ENCODE assay signal across 20 cellular contexts in genomic region chr18:79217979-79218604, GRCh38.
DNase-seq lines count a peak whose midpoint lies in the region; ATAC-seq and TF ChIP-seq lines count a peak whose summit lies in the region.
"Had no signal": no experiment of that assay in that cellular context is flagged by ENCODE, and none has a peak within 500 bp of the region (broad histone marks: within the 10 kb centered on the region; RNA-seq: fewer than 3 reads in every experiment).

No MANE protein-coding gene starts in this region.

- H3K9ac ChIP-seq in rectal smooth muscle tissue (ENCODE audit: low read length), result no peak overlapping the region

- H4K20me1 ChIP-seq in GM23338 (replicated peaks; ENCODE audit: insufficient read depth), result no peaks in the 10 kb centered on the region

- DNase-seq in GM23338 (ENCODE audit: low spot score), result no peak
- DNase-seq in inferior parietal cortex (ENCODE audit: extremely low spot score), result peak; percentile 52
- DNase-seq in NCI-H1105 treated with DMSO at 0.1 percent for 48 hours (lab: John Stamatoyannopoulos, UW), result no peak
- DNase-seq in SKM-1 treated with dmso at 0.1 percent for 144 hours (lab: John Stamatoyannopoulos, UW; ENCODE audit: unreplicated experiment), result no peak
- DNase-seq in left lung, result no peak
- DNase-seq: ACHN; amniotic stem cell; CD4-positive, CD25-positive, alpha-beta regulatory T cell; colonic mucosa; DMS53; NCI-H187 treated with DMSO at 0.1 percent for 48 hours; NCI-H446; NK-92 treated with Interleukin-12 subunit alpha and Interleukin-12 subunit beta, amount 100 ng/mL, for 24 hours had no signal

- no peak for TF ChIP-seq CTCF in GM23338 (conservative IDR thresholded peaks at IDR 0.05; ENCODE audit: low read depth in 2 of 2)
- no peak for TF ChIP-seq CTCF in left lung (IDR thresholded peaks at IDR 0.05)

- H3K9me3 Mint-ChIP-seq in GM23338, result no peaks in the 10 kb centered on the region
- H3K9me3 Mint-ChIP-seq: CD4-positive, CD25-positive, alpha-beta regulatory T cell; stimulated activated naive CD8-positive, alpha-beta T cell treated with anti-CD3 and anti-CD28 coated beads, Interleukin-15, Interleukin-2, amounts not matched to agents 100 ng/mL and 50 ng/mL, for 24 hours had no signal

- no peaks in the 10 kb centered on the region for H3K36me3 ChIP-seq in GM23338 (ENCODE audit: insufficient read depth)
- H3K36me3 ChIP-seq in rectal smooth muscle tissue (ENCODE audit: control insufficient read depth, insufficient read depth, low read length), result peaks cover 5% of the 10 kb centered on the region
- H3K36me3 ChIP-seq in left lung, result peaks cover 0 to 14% of the 10 kb centered on the region in 2 donors
- H3K36me3 ChIP-seq: colonic mucosa, prostate gland had no signal

- peaks cover 2% of the 10 kb centered on the region for H3K27me3 Mint-ChIP-seq in GM23338 (ENCODE audit: insufficient read depth, low read depth, poor library complexity)
- H3K27me3 Mint-ChIP-seq: CD4-positive, CD25-positive, alpha-beta regulatory T cell; stimulated activated naive CD8-positive, alpha-beta T cell treated with anti-CD3 and anti-CD28 coated beads, Interleukin-15, Interleukin-2, amounts not matched to agents 100 ng/mL and 50 ng/mL, for 24 hours had no signal

- no peaks in the 10 kb centered on the region for H3K9me2 ChIP-seq in GM23338 (ENCODE audit: insufficient read depth)

- H2AFZ ChIP-seq in GM23338, result no peak overlapping the region

- H3K4me3 ChIP-seq in GM23338 (no peak overlapping the region), rectal smooth muscle tissue (ENCODE audit: low read length) (no peak overlapping the region), left lung (no peak overlapping the region)
- H3K4me3 ChIP-seq: colonic mucosa, gastroesophageal sphincter, prostate gland had no signal

- no peaks in the 10 kb centered on the region for H3K9me3 ChIP-seq in left lung
- H3K9me3 ChIP-seq: colonic mucosa, gastroesophageal sphincter, prostate gland had no signal

- H3K79me2 ChIP-seq in GM23338 (replicated peaks; ENCODE audit: insufficient read depth), result no peaks in the 10 kb centered on the region

- no peaks in the 10 kb centered on the region for H3K27me3 ChIP-seq in GM23338 (ENCODE audit: insufficient read depth)
- no peaks in the 10 kb centered on the region for H3K27me3 ChIP-seq in rectal smooth muscle tissue (ENCODE audit: control insufficient read depth, insufficient read depth, low read length)
- H3K27me3 ChIP-seq in left lung, result no peaks in the 10 kb centered on the region
- H3K27me3 ChIP-seq: colonic mucosa, gastroesophageal sphincter had no signal

- 0 out of 2 replicates have a peak overlapping the region, but pooled peaks have one; percentile 18 for H3K27ac Mint-ChIP-seq in GM23338
- H3K27ac Mint-ChIP-seq: CD4-positive, CD25-positive, alpha-beta regulatory T cell; stimulated activated naive CD8-positive, alpha-beta T cell treated with anti-CD3 and anti-CD28 coated beads, Interleukin-15, Interleukin-2, amounts not matched to agents 100 ng/mL and 50 ng/mL, for 24 hours had no signal

- no peak overlapping the region for H3K27ac ChIP-seq in GM23338 (ENCODE audit: low read depth)
- peak overlapping the region; percentile 82 for H3K27ac ChIP-seq in angular gyrus (ENCODE audit: low read depth, low read length)
- peak overlapping the region; percentile 70 for H3K27ac ChIP-seq in rectal smooth muscle tissue (ENCODE audit: low read depth, low read length)
- no peak overlapping the region for H3K27ac ChIP-seq in left lung
- H3K27ac ChIP-seq: colonic mucosa, prostate gland had no signal

- no peak overlapping the region for H3K4me3 Mint-ChIP-seq in GM23338
- H3K4me3 Mint-ChIP-seq: CD4-positive, CD25-positive, alpha-beta regulatory T cell; stimulated activated naive CD8-positive, alpha-beta T cell treated with anti-CD3 and anti-CD28 coated beads, Interleukin-15, Interleukin-2, amounts not matched to agents 100 ng/mL and 50 ng/mL, for 24 hours had no signal

- H3K36me3 Mint-ChIP-seq in GM23338 (ENCODE audit: low read depth), result no peaks in the 10 kb centered on the region

- no peaks in the 10 kb centered on the region for H3F3A ChIP-seq in GM23338 (replicated peaks; ENCODE audit: low read depth)

- H3K4me2 ChIP-seq in GM23338, result no peak overlapping the region

- ATAC-seq in GM23338 (no peak), HG03139 (IDR thresholded peaks at IDR 0.05; ENCODE audit: unreplicated experiment) (no peak), left lung (no peak)
- ATAC-seq: gastroesophageal sphincter, HCT116 had no signal

- H3K4me1 ChIP-seq in GM23338 (ENCODE audit: insufficient read depth), result no peaks in the 10 kb centered on the region
- no peaks in the 10 kb centered on the region for H3K4me1 ChIP-seq in rectal smooth muscle tissue (ENCODE audit: control insufficient read depth, insufficient read depth, low read length)
- peaks cover 0 to 4% of the 10 kb centered on the region in 2 donors for H3K4me1 ChIP-seq in left lung
- H3K4me1 ChIP-seq: colonic mucosa, gastroesophageal sphincter, prostate gland had no signal

- no peaks in the 10 kb centered on the region for H3K4me1 Mint-ChIP-seq in GM23338

- intact Hi-C loops in left lung (cut with DNase I), result no loop called here

TF ChIP-seq in GM23338, 12 proteins besides CTCF, POLR2A, EP300 and RAD21 (continues in another document):
- TF ChIP-seq, protein P1, sequence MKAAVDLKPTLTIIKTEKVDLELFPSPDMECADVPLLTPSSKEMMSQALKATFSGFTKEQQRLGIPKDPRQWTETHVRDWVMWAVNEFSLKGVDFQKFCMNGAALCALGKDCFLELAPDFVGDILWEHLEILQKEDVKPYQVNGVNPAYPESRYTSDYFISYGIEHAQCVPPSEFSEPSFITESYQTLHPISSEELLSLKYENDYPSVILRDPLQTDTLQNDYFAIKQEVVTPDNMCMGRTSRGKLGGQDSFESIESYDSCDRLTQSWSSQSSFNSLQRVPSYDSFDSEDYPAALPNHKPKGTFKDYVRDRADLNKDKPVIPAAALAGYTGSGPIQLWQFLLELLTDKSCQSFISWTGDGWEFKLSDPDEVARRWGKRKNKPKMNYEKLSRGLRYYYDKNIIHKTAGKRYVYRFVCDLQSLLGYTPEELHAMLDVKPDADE (IDR thresholded peaks at IDR 0.05), result no peak
- no peak for TF ChIP-seq POLR2AphosphoS5 (IDR thresholded peaks at IDR 0.05; ENCODE audit: low read depth)
- no peak for TF ChIP-seq EZH2phosphoT487 (IDR thresholded peaks at IDR 0.05; ENCODE audit: unreplicated experiment)
- no peak for TF ChIP-seq EZH2 (IDR thresholded peaks at IDR 0.05; ENCODE audit: low read depth, unreplicated experiment)
- TF ChIP-seq ZNF462 (CRISPR knock-in tag; IDR thresholded peaks at IDR 0.05), result no peak

Comparison
In these comparisons a context has a peak if more than half of its experiments do, and no peak if none do; other contexts are left out.
1. H3K27ac ChIP-seq: peak in angular gyrus (single experiment) and rectal smooth muscle tissue (single experiment); none in GM23338 (single experiment) and left lung (0 of 2).